In genomic region chr14:105484069-105484996, GRCh38 we compare ENCODE assay signal across 9 cellular contexts. TPM values are rescaled to one million over a fixed set of nuclear protein-coding genes. Genes with fewer than 3 reads are reported as not detected.
A peak's percentile ranks its signal among the peaks of the same experiment; 100 is the strongest.
DNase-seq lines count a peak whose midpoint lies in the region; ATAC-seq and TF ChIP-seq lines count a peak whose summit lies in the region.
"Had no signal": no experiment of that assay in that cellular context is flagged by ENCODE, and none has a peak within 500 bp of the region (broad histone marks: within the 10 kb centered on the region; RNA-seq: fewer than 3 reads in every experiment).

No MANE protein-coding gene starts in this region.

- peaks cover 14% of the 10 kb centered on the region for H3K27me3 Mint-ChIP-seq in HFFc6 (ENCODE audit: insufficient read depth)
- peaks cover 7% of the 10 kb centered on the region for H3K27me3 Mint-ChIP-seq in activated T-cell treated with anti-CD3 and anti-CD28 coated beads, Interleukin-2, amount 50 U/mL, for 24 hours
- no peaks in the 10 kb centered on the region for H3K27me3 Mint-ChIP-seq in stimulated activated memory B cell treated with anti-CD40 and anti-IgM and Interleukin-4, amounts not matched to agents 10 μg/mL and 1 μg/mL and 100 μg/mL, for 72 hours

- no peaks in the 10 kb centered on the region for H3K9me3 Mint-ChIP-seq in HFFc6
- H3K9me3 Mint-ChIP-seq in activated T-cell treated with anti-CD3 and anti-CD28 coated beads, Interleukin-2, amount 50 U/mL, for 24 hours, result no peaks in the 10 kb centered on the region
- no peaks in the 10 kb centered on the region for H3K9me3 Mint-ChIP-seq in stimulated activated memory B cell treated with anti-CD40 and anti-IgM and Interleukin-4, amounts not matched to agents 10 μg/mL and 1 μg/mL and 100 μg/mL, for 72 hours

- peaks cover 25% of the 10 kb centered on the region for H3K4me1 Mint-ChIP-seq in HFFc6 (ENCODE audit: low read depth)
- H3K4me1 Mint-ChIP-seq in activated T-cell treated with anti-CD3 and anti-CD28 coated beads, Interleukin-2, amount 50 U/mL, for 24 hours (ENCODE audit: low read depth), result peaks cover 71% of the 10 kb centered on the region
- peaks cover 88% of the 10 kb centered on the region for H3K4me1 Mint-ChIP-seq in stimulated activated memory B cell treated with anti-CD40 and anti-IgM and Interleukin-4, amounts not matched to agents 10 μg/mL and 1 μg/mL and 100 μg/mL, for 72 hours

- no peaks in the 10 kb centered on the region for H3K36me3 Mint-ChIP-seq in HFFc6 (ENCODE audit: low read depth)
- no peaks in the 10 kb centered on the region for H3K36me3 Mint-ChIP-seq in activated T-cell treated with anti-CD3 and anti-CD28 coated beads, Interleukin-2, amount 50 U/mL, for 24 hours (ENCODE audit: low read depth)
- peaks cover 11% of the 10 kb centered on the region for H3K36me3 Mint-ChIP-seq in stimulated activated memory B cell treated with anti-CD40 and anti-IgM and Interleukin-4, amounts not matched to agents 10 μg/mL and 1 μg/mL and 100 μg/mL, for 72 hours

- intact Hi-C loops in Right ventricle myocardium superior (cut with DNase I), result no loop called here

- ATAC-seq in Right ventricle myocardium superior (ENCODE audit: poor library complexity) (no peak), HG02884 (IDR thresholded peaks at IDR 0.05; ENCODE audit: unreplicated experiment) (no peak)
- no peak for ATAC-seq in stimulated activated memory B cell treated with anti-CD40 and anti-IgM and Interleukin-4, amounts not matched to agents 10 μg/mL and 1 μg/mL and 100 μg/mL, for 72 hours

- H3K27ac Mint-ChIP-seq in HFFc6, result peak overlapping the region; percentile 58
- H3K27ac Mint-ChIP-seq in activated T-cell treated with anti-CD3 and anti-CD28 coated beads, Interleukin-2, amount 50 U/mL, for 24 hours, result peak overlapping the region; percentile 15
- H3K27ac Mint-ChIP-seq in stimulated activated memory B cell treated with anti-CD40 and anti-IgM and Interleukin-4, amounts not matched to agents 10 μg/mL and 1 μg/mL and 100 μg/mL, for 72 hours, result peak overlapping the region; percentile 97

- DNase-seq in HFFc6, result peak; percentile 4
- no peak for DNase-seq in activated T-cell treated with anti-CD3 and anti-CD28 coated beads, Interleukin-2, amount 50 U/mL, for 24 hours
- peak; percentile 73 for DNase-seq in Right ventricle myocardium superior
- DNase-seq in mesenteric fat pad (ENCODE audit: low spot score), result no peak
- no peak for DNase-seq in GF-D8 (lab: John Stamatoyannopoulos, UW)
- no peak for DNase-seq in NCI-H82 (lab: John Stamatoyannopoulos, UW)
- DNase-seq: NCI-H510A had no signal

- no peak overlapping the region for H3K4me3 Mint-ChIP-seq in HFFc6
- no peak overlapping the region for H3K4me3 Mint-ChIP-seq in activated T-cell treated with anti-CD3 and anti-CD28 coated beads, Interleukin-2, amount 50 U/mL, for 24 hours
- no peak overlapping the region for H3K4me3 Mint-ChIP-seq in stimulated activated memory B cell treated with anti-CD40 and anti-IgM and Interleukin-4, amounts not matched to agents 10 μg/mL and 1 μg/mL and 100 μg/mL, for 72 hours

- TF ChIP-seq CTCF in HFFc6 (IDR thresholded peaks at IDR 0.05), result no peak

RNA-seq across cellular contexts. Expression of gene CRIP1, which starts 2.4 kb away (rescaled TPM):
- 10 to 100 TPM in 4 of 6 experiments, 1 to 10 TPM in 2; 4.8 to 55.2 (median 42.3) TPM for total RNA-seq in HFFc6 (2021; fragmentation: NEBNext Ultra II Directional; extraction: Animal tissue kit (Norgen Biotek cat#: 25700))
- 71.8 TPM for total RNA-seq in Right ventricle myocardium superior
- total RNA-seq in mesenteric fat pad, result 64.8 TPM

RNA-seq across cellular contexts. Expression of gene TEDC1, which starts 6.7 kb away (rescaled TPM):
- 10 to 100 TPM in 5 of 6 experiments, 1 to 10 TPM in 1; 9.1 to 12.9 (median 12.7) TPM for total RNA-seq in HFFc6 (2021; fragmentation: NEBNext Ultra II Directional; extraction: Animal tissue kit (Norgen Biotek cat#: 25700))
- total RNA-seq in Right ventricle myocardium superior, result 6.2 TPM
- 22.7 TPM for total RNA-seq in mesenteric fat pad

RNA-seq across cellular contexts. Expression of gene CRIP2, which starts 9.7 kb away (rescaled TPM):
- total RNA-seq in HFFc6 (2021; fragmentation: NEBNext Ultra II Directional; extraction: Animal tissue kit (Norgen Biotek cat#: 25700)), result 10 to 100 TPM in 4 of 6 experiments, 1 to 10 TPM in 2; 6.9 to 22.4 (median 21.0) TPM
- 1,011 TPM for total RNA-seq in Right ventricle myocardium superior
- total RNA-seq in mesenteric fat pad, result 82.8 TPM

RNA-seq across cellular contexts. Expression of gene TMEM121, which starts 42.0 kb away (rescaled TPM):
- total RNA-seq in HFFc6 (2021; fragmentation: NEBNext Ultra II Directional; extraction: Animal tissue kit (Norgen Biotek cat#: 25700)), result 1 to 10 TPM; 3.0 to 4.2 (median 3.4) TPM
- 3.1 TPM for total RNA-seq in Right ventricle myocardium superior
- 2.1 TPM for total RNA-seq in mesenteric fat pad

Comparison
In these comparisons a context has a peak if more than half of its experiments do, and no peak if none do; other contexts are left out.
1. DNase-seq: peak in HFFc6 (single experiment) and Right ventricle myocardium superior (single experiment); none in activated T-cell treated with anti-CD3 and anti-CD28 coated beads, Interleukin-2, amount 50 U/mL, for 24 hours (single experiment), mesenteric fat pad (single experiment), GF-D8 (single experiment) and NCI-H82 (single experiment).
2. H3K27ac Mint-ChIP-seq: peak in every context shown above with its lines; median percentile 97 in stimulated activated memory B cell treated with anti-CD40 and anti-IgM and Interleukin-4, amounts not matched to agents 10 μg/mL and 1 μg/mL and 100 μg/mL, for 72 hours; 58 in HFFc6; 15 in activated T-cell treated with anti-CD3 and anti-CD28 coated beads, Interleukin-2, amount 50 U/mL, for 24 hours.
3. RNA of gene CRIP2, which starts 9.7 kb away (total RNA-seq): 1,011 TPM in Right ventricle myocardium superior (single experiment); 82.8 TPM in mesenteric fat pad (single experiment) and 6.9 to 22.4 TPM in HFFc6; every median in the first group is over 10 times any median in the second.